19 cellular contexts compared by ENCODE assay signal in genomic region chr15:91783001-91783400, GRCh38.
"Had no signal": no experiment of that assay in that cellular context is flagged by ENCODE, and none has a peak within 500 bp of the region (broad histone marks: within the 10 kb centered on the region; RNA-seq: fewer than 3 reads in every experiment).

No MANE protein-coding gene starts in this region.

- H3K4me1 ChIP-seq: SJSA1 had no signal

- H3K36me3 ChIP-seq: brain microvascular endothelial cell, cardiac muscle cell, SJSA1 had no signal

- H3K4me3 Mint-ChIP-seq: activated CD8-positive, alpha-beta T cell treated with anti-CD3 and anti-CD28 coated beads for 36 hours; activated naive CD4-positive, alpha-beta T cell treated with anti-CD3 and anti-CD28 coated beads, Interleukin-2, amount 10 ng/mL, durations not matched to agents 7 days and 5 days; activated naive CD8-positive, alpha-beta T cell treated with anti-CD3 and anti-CD28 coated beads for 36 hours; activated T-cell treated with anti-CD3 and anti-CD28 coated beads, Interleukin-2, amount 50 U/mL, for 72 hours; T-helper 1 cell treated with Interleukin-12 subunit alpha and Interleukin-12 subunit beta and Interleukin-4 antibody, amounts not matched to agents 30 μg/mL and 1 μg/mL, for 36 hours had no signal

- DNase-seq: activated CD4-positive, alpha-beta T cell treated with anti-CD3 and anti-CD28 coated beads for 4 hours; activated CD8-positive, alpha-beta memory T cell treated with anti-CD3 and anti-CD28 coated beads, Interleukin-2, amount 50 U/mL, for 4 hours; activated CD8-positive, alpha-beta T cell treated with anti-CD3 and anti-CD28 coated beads for 36 hours; activated gamma-delta T cell treated with Interleukin-2 at 50 U/mL for 16 hours; activated naive CD4-positive, alpha-beta T cell treated with anti-CD3 and anti-CD28 coated beads, Interleukin-2, amount 10 ng/mL, durations not matched to agents 7 days and 5 days; activated naive CD8-positive, alpha-beta T cell treated with anti-CD3 and anti-CD28 coated beads for 36 hours; activated T-cell treated with anti-CD3 and anti-CD28 coated beads, Interleukin-2, amount 50 U/mL, for 72 hours; brain microvascular endothelial cell; cerebellar nuclear complex; Karpas-422; NCI-H1694 treated with DMSO at 0.1 percent for 48 hours; NCI-H2029 treated with DMSO at 0.1 percent for 48 hours; NCI-H510A; NCI-H526 treated with DMSO at 0.1 percent for 48 hours; SHP77 had no signal

- H3K9me3 Mint-ChIP-seq: activated CD8-positive, alpha-beta T cell treated with anti-CD3 and anti-CD28 coated beads for 36 hours; activated naive CD4-positive, alpha-beta T cell treated with anti-CD3 and anti-CD28 coated beads, Interleukin-2, amount 10 ng/mL, durations not matched to agents 7 days and 5 days; activated naive CD8-positive, alpha-beta T cell treated with anti-CD3 and anti-CD28 coated beads for 36 hours; activated T-cell treated with anti-CD3 and anti-CD28 coated beads, Interleukin-2, amount 50 U/mL, for 72 hours; activated T-helper 2 cell treated with anti-CD3 and anti-CD28 coated beads, Interferon-gamma antibody, Interleukin-2, Interleukin-4, amounts not matched to agents 10 μg/mL and 5 μg/mL and 100 μg/mL, durations not matched to agents 14 hours and 24 hours and 36 hours; T-helper 1 cell treated with Interleukin-12 subunit alpha and Interleukin-12 subunit beta and Interleukin-4 antibody, amounts not matched to agents 30 μg/mL and 1 μg/mL, for 36 hours had no signal

- H3K4me1 Mint-ChIP-seq: activated naive CD4-positive, alpha-beta T cell treated with anti-CD3 and anti-CD28 coated beads, Interleukin-2, amount 10 ng/mL, durations not matched to agents 7 days and 5 days; activated naive CD8-positive, alpha-beta T cell treated with anti-CD3 and anti-CD28 coated beads for 36 hours had no signal

- H3K36me3 Mint-ChIP-seq: activated naive CD4-positive, alpha-beta T cell treated with anti-CD3 and anti-CD28 coated beads, Interleukin-2, amount 10 ng/mL, durations not matched to agents 7 days and 5 days; activated naive CD8-positive, alpha-beta T cell treated with anti-CD3 and anti-CD28 coated beads for 36 hours had no signal

- H3K4me3 ChIP-seq: cardiac muscle cell, SJSA1 had no signal

- H3K27me3 ChIP-seq: brain microvascular endothelial cell, SJSA1 had no signal

- H3K27ac ChIP-seq: brain microvascular endothelial cell, cardiac muscle cell, SJSA1 had no signal

- H3K9me3 ChIP-seq: SJSA1 had no signal

- H3K27ac Mint-ChIP-seq: activated CD8-positive, alpha-beta T cell treated with anti-CD3 and anti-CD28 coated beads for 36 hours; activated naive CD4-positive, alpha-beta T cell treated with anti-CD3 and anti-CD28 coated beads, Interleukin-2, amount 10 ng/mL, durations not matched to agents 7 days and 5 days; activated naive CD8-positive, alpha-beta T cell treated with anti-CD3 and anti-CD28 coated beads for 36 hours; activated T-cell treated with anti-CD3 and anti-CD28 coated beads, Interleukin-2, amount 50 U/mL, for 72 hours; activated T-helper 2 cell treated with anti-CD3 and anti-CD28 coated beads, Interferon-gamma antibody, Interleukin-2, Interleukin-4, amounts not matched to agents 10 μg/mL and 5 μg/mL and 100 μg/mL, durations not matched to agents 14 hours and 24 hours and 36 hours; T-helper 1 cell treated with Interleukin-12 subunit alpha and Interleukin-12 subunit beta and Interleukin-4 antibody, amounts not matched to agents 30 μg/mL and 1 μg/mL, for 36 hours had no signal
